16 cellular contexts compared by ENCODE assay signal in the genomic region with DNA sequence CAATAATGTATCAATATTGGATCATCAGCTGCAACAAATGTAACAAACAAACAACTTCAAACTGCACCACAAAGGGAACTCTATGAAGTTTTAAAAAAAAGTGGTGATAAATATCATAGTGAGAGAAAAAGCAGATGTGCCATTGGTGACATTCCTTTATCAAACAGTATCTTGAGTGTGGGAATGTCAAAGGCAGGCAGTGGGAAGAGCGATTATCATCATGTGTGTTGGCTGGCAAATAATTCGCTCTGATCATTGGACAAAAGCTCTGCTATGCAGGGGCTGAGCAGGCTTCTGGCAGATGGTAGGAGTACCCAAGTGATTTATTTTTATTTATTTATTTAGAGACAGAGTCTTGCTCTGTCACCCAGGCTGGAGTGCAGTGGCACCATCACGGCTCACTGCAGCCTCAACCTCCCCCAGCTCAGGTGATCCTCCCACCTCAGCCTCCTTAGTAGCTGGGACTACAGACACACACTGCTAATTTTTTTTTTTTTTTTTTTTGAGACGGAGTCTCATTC. TPM values are rescaled to one million over a fixed set of nuclear protein-coding genes. Genes with fewer than 3 reads are reported as not detected.
DNase-seq lines count a peak whose midpoint lies in the region; ATAC-seq lines count a peak whose summit lies in the region.
"Had no signal": no experiment of that assay in that cellular context is flagged by ENCODE, and none has a peak within 500 bp of the region (broad histone marks: within the 10 kb centered on the region; RNA-seq: fewer than 3 reads in every experiment).

No MANE protein-coding gene starts in this region.

- no peaks in the 10 kb centered on the region for H3K27me3 Mint-ChIP-seq in activated T-helper 1 cell treated with anti-CD3 and anti-CD28 coated beads, Interleukin-12 subunit alpha, Interleukin-12 subunit beta, Interleukin-2, Interleukin-4 antibody, amounts not matched to agents 30 ng/mL and 10 ng/mL and 1 ng/mL, durations not matched to agents 14 hours and 24 hours and 36 hours (ENCODE audit: insufficient read depth)
- no peaks in the 10 kb centered on the region for H3K27me3 Mint-ChIP-seq in activated T-helper 17 cell treated with anti-CD3 and anti-CD28 coated beads, Interleukin-2, amount 50 U/mL, for 72 hours
- H3K27me3 Mint-ChIP-seq: CD8-positive, alpha-beta memory T cell had no signal

- DNase-seq in activated CD8-positive, alpha-beta memory T cell treated with anti-CD3 and anti-CD28 coated beads for 24 hours, result peak; percentile 5
- no peak for DNase-seq in activated CD8-positive, alpha-beta memory T cell treated with anti-CD3 and anti-CD28 coated beads, Interleukin-2, amount 50 U/mL, for 4 hours
- DNase-seq in activated T-helper 1 cell treated with anti-CD3 and anti-CD28 coated beads, Interleukin-12 subunit alpha, Interleukin-12 subunit beta, Interleukin-2, Interleukin-4 antibody, amounts not matched to agents 30 ng/mL and 10 ng/mL and 1 ng/mL, durations not matched to agents 14 hours and 24 hours and 36 hours (ENCODE audit: low spot score), result no peak
- DNase-seq in mesenteric fat pad (ENCODE audit: low spot score) (peak; percentile 37), ureter (ENCODE audit: low spot score) (peak; percentile 22)
- DNase-seq: 8988T; AML-193; Caco-2; CD8-positive, alpha-beta memory T cell; DND-41; GDM1; GM23248 had no signal

- no peaks in the 10 kb centered on the region for H3K9me3 Mint-ChIP-seq in activated T-helper 1 cell treated with anti-CD3 and anti-CD28 coated beads, Interleukin-12 subunit alpha, Interleukin-12 subunit beta, Interleukin-2, Interleukin-4 antibody, amounts not matched to agents 30 ng/mL and 10 ng/mL and 1 ng/mL, durations not matched to agents 14 hours and 24 hours and 36 hours
- no peaks in the 10 kb centered on the region for H3K9me3 Mint-ChIP-seq in activated T-helper 17 cell treated with anti-CD3 and anti-CD28 coated beads, Interleukin-2, amount 50 U/mL, for 72 hours
- H3K9me3 Mint-ChIP-seq: CD8-positive, alpha-beta memory T cell had no signal

- peak overlapping the region; percentile 31 for H3K27ac Mint-ChIP-seq in activated T-helper 1 cell treated with anti-CD3 and anti-CD28 coated beads, Interleukin-12 subunit alpha, Interleukin-12 subunit beta, Interleukin-2, Interleukin-4 antibody, amounts not matched to agents 30 ng/mL and 10 ng/mL and 1 ng/mL, durations not matched to agents 14 hours and 24 hours and 36 hours
- no peak overlapping the region for H3K27ac Mint-ChIP-seq in activated T-helper 17 cell treated with anti-CD3 and anti-CD28 coated beads, Interleukin-2, amount 50 U/mL, for 72 hours

- no peak overlapping the region for H3K4me3 Mint-ChIP-seq in activated T-helper 1 cell treated with anti-CD3 and anti-CD28 coated beads, Interleukin-12 subunit alpha, Interleukin-12 subunit beta, Interleukin-2, Interleukin-4 antibody, amounts not matched to agents 30 ng/mL and 10 ng/mL and 1 ng/mL, durations not matched to agents 14 hours and 24 hours and 36 hours
- H3K4me3 Mint-ChIP-seq in activated T-helper 17 cell treated with anti-CD3 and anti-CD28 coated beads, Interleukin-2, amount 50 U/mL, for 72 hours, result no peak overlapping the region
- H3K4me3 Mint-ChIP-seq: CD8-positive, alpha-beta memory T cell had no signal

- peaks cover 6% of the 10 kb centered on the region for H3K4me1 Mint-ChIP-seq in activated T-helper 1 cell treated with anti-CD3 and anti-CD28 coated beads, Interleukin-12 subunit alpha, Interleukin-12 subunit beta, Interleukin-2, Interleukin-4 antibody, amounts not matched to agents 30 ng/mL and 10 ng/mL and 1 ng/mL, durations not matched to agents 14 hours and 24 hours and 36 hours (ENCODE audit: low read depth)
- peaks cover 16% of the 10 kb centered on the region for H3K4me1 Mint-ChIP-seq in activated T-helper 17 cell treated with anti-CD3 and anti-CD28 coated beads, Interleukin-2, amount 50 U/mL, for 72 hours
- H3K4me1 Mint-ChIP-seq: CD8-positive, alpha-beta memory T cell had no signal

- intact Hi-C loops in activated T-helper 1 cell treated with anti-CD3 and anti-CD28 coated beads, Interleukin-12 subunit alpha, Interleukin-12 subunit beta, Interleukin-2, Interleukin-4 antibody, amounts not matched to agents 30 ng/mL and 10 ng/mL and 1 ng/mL, durations not matched to agents 14 hours and 24 hours and 36 hours (cut with micrococcal nuclease), result no loop called here

- peaks cover 2% of the 10 kb centered on the region for H3K36me3 Mint-ChIP-seq in activated T-helper 1 cell treated with anti-CD3 and anti-CD28 coated beads, Interleukin-12 subunit alpha, Interleukin-12 subunit beta, Interleukin-2, Interleukin-4 antibody, amounts not matched to agents 30 ng/mL and 10 ng/mL and 1 ng/mL, durations not matched to agents 14 hours and 24 hours and 36 hours (ENCODE audit: low read depth)
- H3K36me3 Mint-ChIP-seq in activated T-helper 17 cell treated with anti-CD3 and anti-CD28 coated beads, Interleukin-2, amount 50 U/mL, for 72 hours (ENCODE audit: low read depth), result peaks cover 4% of the 10 kb centered on the region
- H3K36me3 Mint-ChIP-seq: CD8-positive, alpha-beta memory T cell had no signal

- no peak for ATAC-seq in GM19328 (IDR thresholded peaks at IDR 0.05; ENCODE audit: unreplicated experiment)
- ATAC-seq in activated T-helper 17 cell treated with anti-CD3 and anti-CD28 coated beads, Interleukin-2, amount 50 U/mL, for 72 hours (replicated peaks), result no peak
- ATAC-seq in HG03097 (IDR thresholded peaks at IDR 0.05; ENCODE audit: low FRiP score, unreplicated experiment), result no peak
- ATAC-seq: HCT116 had no signal

RNA-seq across cellular contexts. Expression of gene RANBP3, which starts 55.9 kb away (rescaled TPM):
- total RNA-seq in activated T-helper 1 cell treated with anti-CD3 and anti-CD28 coated beads, Interleukin-12 subunit alpha, Interleukin-12 subunit beta, Interleukin-2, Interleukin-4 antibody, amounts not matched to agents 30 ng/mL and 10 ng/mL and 1 ng/mL, durations not matched to agents 14 hours and 24 hours and 36 hours, result 122 and 126 TPM in 2 replicates
- total RNA-seq in mesenteric fat pad (56.7 TPM), ureter (94.3 TPM)
- total RNA-seq in activated T-helper 17 cell treated with anti-CD3 and anti-CD28 coated beads, Interleukin-2, amount 50 U/mL, for 72 hours, result 100 to 1,000 TPM in 1 of 2 donors, 10 to 100 TPM in 1; 81.4 to 112 TPM

Comparison
In these comparisons a context has a peak if more than half of its experiments do, and no peak if none do; other contexts are left out.
1. DNase-seq: peak in activated CD8-positive, alpha-beta memory T cell treated with anti-CD3 and anti-CD28 coated beads for 24 hours (single experiment), mesenteric fat pad (single experiment) and ureter (single experiment); none in activated CD8-positive, alpha-beta memory T cell treated with anti-CD3 and anti-CD28 coated beads, Interleukin-2, amount 50 U/mL, for 4 hours (single experiment) and activated T-helper 1 cell treated with anti-CD3 and anti-CD28 coated beads, Interleukin-12 subunit alpha, Interleukin-12 subunit beta, Interleukin-2, Interleukin-4 antibody, amounts not matched to agents 30 ng/mL and 10 ng/mL and 1 ng/mL, durations not matched to agents 14 hours and 24 hours and 36 hours (single experiment).